24 cellular contexts compared by ENCODE assay signal in the genomic region with DNA sequence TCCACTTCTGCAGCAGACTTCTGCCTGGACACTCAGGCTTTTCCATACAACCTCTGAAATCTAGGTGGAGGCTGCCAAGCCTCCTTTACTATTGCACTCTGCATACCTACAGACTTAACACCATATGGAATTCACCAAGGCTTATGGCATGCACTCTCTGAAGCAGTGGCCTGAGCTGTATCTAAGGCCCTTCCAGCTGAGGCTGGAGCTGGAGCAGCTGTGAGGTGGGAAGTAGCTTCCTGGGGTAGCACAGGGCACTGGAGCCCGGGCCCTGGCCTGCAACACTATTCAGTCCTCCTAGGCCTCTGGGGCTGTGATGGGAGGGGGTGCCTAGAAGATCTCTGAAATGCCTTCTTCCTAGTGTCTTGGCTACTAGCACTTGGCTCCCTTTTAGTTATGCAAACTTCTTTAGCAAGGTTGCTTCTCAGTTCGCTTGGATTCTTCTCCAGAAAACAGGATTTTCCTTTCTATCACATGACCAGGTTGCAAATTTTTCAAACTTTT.
"Had no signal": no experiment of that assay in that cellular context is flagged by ENCODE, and none has a peak within 500 bp of the region (broad histone marks: within the 10 kb centered on the region; RNA-seq: fewer than 3 reads in every experiment).

No MANE protein-coding gene starts in this region.

- H3K4me3 Mint-ChIP-seq: immature natural killer cell; mesothelial cell of epicardium; naive B cell; natural killer cell; stimulated activated naive B cell treated with anti-CD40 and anti-IgM and Interleukin-4, amounts not matched to agents 10 μg/mL and 1 μg/mL and 100 μg/mL, for 72 hours had no signal

- H3K27me3 ChIP-seq: hepatocyte, ovary, right atrium auricular region, right lobe of liver, stomach, testis, thyroid gland, transverse colon, upper lobe of left lung had no signal

- H3K27ac Mint-ChIP-seq: immature natural killer cell; mesothelial cell of epicardium; naive B cell; natural killer cell; progenitor cell of endocrine pancreas; stimulated activated naive B cell treated with anti-CD40 and anti-IgM and Interleukin-4, amounts not matched to agents 10 μg/mL and 1 μg/mL and 100 μg/mL, for 72 hours had no signal

- DNase-seq: immature natural killer cell; left ventricle myocardium inferior; mesendoderm; naive B cell; natural killer cell; ovary; right lobe of liver; stimulated activated CD4-positive, alpha-beta T cell treated with anti-CD3 and anti-CD28 coated beads, Interleukin-1b, Interleukin-23, amount 100 ng/mL, for 48 hours; stimulated activated CD4-positive, alpha-beta T cell treated with anti-CD3 and anti-CD28 coated beads, Interleukin-2, amount 100 ng/mL, for 48 hours; stimulated activated CD4-positive, alpha-beta T cell treated with anti-CD3 and anti-CD28 coated beads, Interleukin-4, amount 100 ng/mL, for 4 hours; stimulated activated CD8-positive, alpha-beta memory T cell treated with anti-CD3 and anti-CD28 coated beads, Interleukin-4, amount 100 ng/mL, for 48 hours; stimulated activated naive B cell treated with anti-CD40 and anti-IgM and Interleukin-4, amounts not matched to agents 10 μg/mL and 1 μg/mL and 100 μg/mL, for 72 hours; stimulated activated naive CD8-positive, alpha-beta T cell treated with anti-CD3 and anti-CD28 coated beads, Interleukin-15, Interleukin-2, amounts not matched to agents 100 U/mL and 50 U/mL, for 24 hours; stomach; testis; thyroid gland; transverse colon had no signal

- H3K27ac ChIP-seq: hepatocyte, left ventricle myocardium inferior, ovary, right atrium auricular region, right lobe of liver, stomach, testis, thyroid gland, transverse colon, upper lobe of left lung had no signal

- H3K4me1 Mint-ChIP-seq: immature natural killer cell; naive B cell; natural killer cell; stimulated activated naive B cell treated with anti-CD40 and anti-IgM and Interleukin-4, amounts not matched to agents 10 μg/mL and 1 μg/mL and 100 μg/mL, for 72 hours had no signal

- H3K36me3 ChIP-seq: left ventricle myocardium inferior, ovary, right atrium auricular region, right lobe of liver, stomach, thyroid gland, transverse colon, upper lobe of left lung had no signal

- H3K9me3 ChIP-seq: left ventricle myocardium inferior, ovary, right atrium auricular region, right lobe of liver, stomach, testis, thyroid gland, transverse colon, upper lobe of left lung had no signal

- H3K9me3 Mint-ChIP-seq: natural killer cell had no signal

- H3K36me3 Mint-ChIP-seq: immature natural killer cell; mesothelial cell of epicardium; naive B cell; natural killer cell; stimulated activated naive B cell treated with anti-CD40 and anti-IgM and Interleukin-4, amounts not matched to agents 10 μg/mL and 1 μg/mL and 100 μg/mL, for 72 hours had no signal

- H3K4me3 ChIP-seq: hepatocyte, left ventricle myocardium inferior, lung, ovary, right atrium auricular region, right lobe of liver, smooth muscle cell, stomach, testis, thyroid gland, transverse colon, upper lobe of left lung had no signal

- ATAC-seq: right lobe of liver; stimulated activated naive B cell treated with anti-CD40 and anti-IgM and Interleukin-4, amounts not matched to agents 10 μg/mL and 1 μg/mL and 100 μg/mL, for 72 hours; stimulated activated naive CD8-positive, alpha-beta T cell treated with anti-CD3 and anti-CD28 coated beads, Interleukin-15, Interleukin-2, amounts not matched to agents 100 U/mL and 50 U/mL, for 24 hours had no signal

- H3K4me1 ChIP-seq: left ventricle myocardium inferior, right atrium auricular region, stomach, testis, thyroid gland, transverse colon, upper lobe of left lung had no signal
